In the genomic region with DNA sequence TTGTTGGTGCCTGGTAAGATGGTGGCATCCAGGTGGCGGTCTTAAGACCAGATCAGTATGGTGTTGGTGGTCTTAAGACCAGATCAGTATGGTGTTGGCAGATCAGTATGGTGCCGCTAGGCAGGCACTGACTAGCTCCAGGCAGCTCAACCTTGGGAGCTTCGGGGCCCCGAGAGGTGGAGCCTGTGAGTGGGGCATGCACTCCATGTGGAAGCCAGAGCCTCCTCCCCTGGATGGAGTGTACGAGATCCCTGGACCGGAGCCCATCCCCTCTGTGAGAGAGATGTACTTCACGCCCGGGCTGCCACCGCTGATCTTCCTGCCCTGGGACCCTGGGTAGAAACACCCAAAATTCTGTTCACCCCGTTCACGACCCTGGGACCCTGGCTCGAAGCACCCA, we compare ENCODE assay signal across 15 cellular contexts.
"Had no signal": no experiment of that assay in that cellular context is flagged by ENCODE, and none has a peak within 500 bp of the region (broad histone marks: within the 10 kb centered on the region; RNA-seq: fewer than 3 reads in every experiment).

No MANE protein-coding gene starts in this region.

- DNase-seq: activated CD4-positive, alpha-beta T cell treated with anti-CD3 and anti-CD28 coated beads for 1 hour; activated CD8-positive, alpha-beta memory T cell treated with anti-CD3 and anti-CD28 coated beads for 24 hours; activated CD8-positive, alpha-beta memory T cell treated with anti-CD3 and anti-CD28 coated beads, Interleukin-2, amount 50 U/mL, for 4 hours; activated effector memory CD4-positive, alpha-beta T cell treated with anti-CD3 and anti-CD28 coated beads, Interleukin-2, amount 50 U/mL, for 16 hours; activated T-cell treated with anti-CD3 and anti-CD28 coated beads, Interleukin-2, amount 50 U/mL, for 48 hours; cortex of kidney; head of caudate nucleus; hypothalamus; midbrain; small intestine; stimulated activated CD4-positive, alpha-beta T cell treated with anti-CD3 and anti-CD28 coated beads, Interleukin-2, amount 100 ng/mL, for 24 hours had no signal

- H3K27ac Mint-ChIP-seq: stimulated activated memory B cell treated with anti-CD40 and anti-IgM and Interleukin-4, amounts not matched to agents 10 μg/mL and 1 μg/mL and 100 μg/mL, for 72 hours; type B pancreatic cell had no signal

- ATAC-seq: gastroesophageal sphincter; sciatic nerve; stimulated activated memory B cell treated with anti-CD40 and anti-IgM and Interleukin-4, amounts not matched to agents 10 μg/mL and 1 μg/mL and 100 μg/mL, for 72 hours had no signal

- H3K4me3 Mint-ChIP-seq: stimulated activated memory B cell treated with anti-CD40 and anti-IgM and Interleukin-4, amounts not matched to agents 10 μg/mL and 1 μg/mL and 100 μg/mL, for 72 hours; type B pancreatic cell had no signal

- H3K27me3 Mint-ChIP-seq: stimulated activated memory B cell treated with anti-CD40 and anti-IgM and Interleukin-4, amounts not matched to agents 10 μg/mL and 1 μg/mL and 100 μg/mL, for 72 hours; type B pancreatic cell had no signal

- H3K9me3 Mint-ChIP-seq: stimulated activated memory B cell treated with anti-CD40 and anti-IgM and Interleukin-4, amounts not matched to agents 10 μg/mL and 1 μg/mL and 100 μg/mL, for 72 hours had no signal
